Comparison of ENCODE assay signal across 23 cellular contexts in the genomic region with DNA sequence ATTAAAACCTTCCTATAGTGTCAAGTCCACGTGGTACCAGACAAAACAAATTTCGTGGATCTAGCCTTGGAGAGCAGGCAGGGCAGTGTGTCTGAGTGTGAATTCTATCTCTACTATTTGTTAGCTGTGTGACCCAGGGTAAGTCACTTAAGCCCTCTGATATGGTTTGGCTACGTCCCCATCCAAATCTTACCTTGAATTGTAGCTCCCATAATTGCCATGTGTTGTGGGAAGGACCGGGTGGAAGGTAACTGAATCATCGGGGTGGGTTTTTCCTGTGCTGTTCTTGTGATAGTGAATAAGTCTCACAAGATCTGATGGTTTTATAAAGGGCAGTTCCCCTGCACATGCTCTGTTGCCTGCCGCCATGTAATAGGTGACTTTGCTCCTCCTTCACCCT. TPM values are rescaled to one million over a fixed set of nuclear protein-coding genes. Genes with fewer than 3 reads are reported as not detected.
"Had no signal": no experiment of that assay in that cellular context is flagged by ENCODE, and none has a peak within 500 bp of the region (broad histone marks: within the 10 kb centered on the region; RNA-seq: fewer than 3 reads in every experiment).

No MANE protein-coding gene starts in this region.

- H3K36me3 ChIP-seq: Peyer's patch, SJCRH30 had no signal

- H3K27me3 ChIP-seq: SJCRH30 had no signal

- DNase-seq: IMR-90, NCI-H1048, NCI-H1105, NCI-H1417, NCI-H1436 treated with DMSO at 0.1 percent for 48 hours, NCI-H1694, NCI-H187 treated with DMSO at 0.1 percent for 48 hours, NCI-H2029 treated with DMSO at 0.1 percent for 48 hours, NCI-H2171 treated with DMSO at 0.1 percent for 48 hours, NCI-H345, NCI-H446 treated with DMSO at 0.1 percent for 48 hours, NCI-H510A treated with DMSO at 0.1 percent for 48 hours, NCI-H526, OCI-M1, PC-9, Peyer's patch, SHP77 treated with DMSO at 0.1 percent for 48 hours, SJCRH30 had no signal

- H3K4me2 ChIP-seq: PC-9 had no signal

- FAIRE-seq: HepG2 had no signal

- H3K4me3 ChIP-seq: PC-9, Peyer's patch, SJCRH30 had no signal

- H3K9me3 ChIP-seq: Peyer's patch, SJCRH30 had no signal

- H2AFZ ChIP-seq: PC-9 had no signal

- H3K27ac ChIP-seq: PC-9, Peyer's patch, SJCRH30 had no signal

- H3K4me1 ChIP-seq: SJCRH30 had no signal

RNA-seq across cellular contexts. Expression of gene NPFFR1, which starts 2.8 kb away (rescaled TPM):
- total RNA-seq: IMR-90, LHCN-M2, MCF 10A, Peyer's patch, Right ventricle myocardium inferior, RPMI7951, SJCRH30 had no signal
- polyA plus RNA-seq: HepG2, IMR-90 had no signal
